Comparison of ENCODE assay signal across 8 cellular contexts in genomic region chr2:119367472-119368099, GRCh38. TPM values are rescaled to one million over a fixed set of nuclear protein-coding genes. Genes with fewer than 3 reads are reported as not detected.
DNase-seq lines count a peak whose midpoint lies in the region; ATAC-seq and TF ChIP-seq lines count a peak whose summit lies in the region.

No MANE protein-coding gene starts in this region.

- H3K9ac ChIP-seq in mammary epithelial cell (ENCODE audit: insufficient read depth, low read length) = peak overlapping the region; percentile 74

- no peak for TF ChIP-seq CTCF in CD4-positive, alpha-beta T cell (IDR thresholded peaks at IDR 0.05)
- TF ChIP-seq CTCF in mammary epithelial cell (conservative IDR thresholded peaks at IDR 0.05 in 1 of 2, IDR thresholded peaks at IDR 0.05 in 1 of 2; ENCODE audit: extremely low read depth in 1 of 2, insufficient read depth in 1 of 2, low read depth in 1 of 2, low read length in 2 of 2) = no peak

- CTCF ChIA-PET in CD4-positive, alpha-beta T cell (lab: Charles Lee) = no interaction called here
- CTCF ChIA-PET in mammary epithelial cell (lab: Charles Lee; ENCODE audit: low non-redundant PET) = no interaction called here

- POLR2A ChIA-PET in CD4-positive, alpha-beta T cell (lab: Charles Lee) = interaction anchor here (0.9 to 1.2 kb wide), 3 partner anchors 9 to 465 kb away, joined by 3 to 6 read pairs (median 3); no protein-coding TSS in a partner anchor

- peak overlapping the region; percentile 97 for H2AFZ ChIP-seq in mammary epithelial cell (ENCODE audit: low read depth, low read length)

- peak overlapping the region; percentile 91 for H3K4me3 Mint-ChIP-seq in CD4-positive, alpha-beta T cell

- H3K9me3 Mint-ChIP-seq in CD4-positive, alpha-beta T cell = peaks cover 3% of the 10 kb centered on the region

- in situ Hi-C loops in mammary epithelial cell (cut with MboI; ENCODE audit: low sequenced_read_pairs in 2 of 2) = no loop called here

- peak overlapping the region; percentile 89 for H3K27ac Mint-ChIP-seq in CD4-positive, alpha-beta T cell

- H4K20me1 ChIP-seq in mammary epithelial cell (ENCODE audit: insufficient read depth, low read length) = no peaks in the 10 kb centered on the region

- H3K36me3 ChIP-seq in mammary epithelial cell (ENCODE audit: insufficient read depth, low read length) = peaks cover 24% of the 10 kb centered on the region

- peaks cover 1% of the 10 kb centered on the region for H3K9me3 ChIP-seq in CD4-positive, alpha-beta T cell (ENCODE audit: control insufficient read depth, low read length)
- H3K9me3 ChIP-seq in mammary epithelial cell (replicated peaks; ENCODE audit: insufficient read depth, low read length) = no peaks in the 10 kb centered on the region

- peak overlapping the region; percentile 58 to 85 (median 78) for H3K4me3 ChIP-seq in mammary epithelial cell (replicated peaks in 1 of 3; ENCODE audit: insufficient read depth in 1 of 3, low read depth in 2 of 3, low read length in 3 of 3)

- dilution Hi-C loops in mammary epithelial cell (cut with HindIII; ENCODE audit: low sequenced_read_pairs) = no loop called here

- no TSS peak for BruUV-seq in mammary epithelial cell (replicated peaks; lab: Mats Ljungman, UMichigan)

- intact Hi-C loops in CD4-positive, alpha-beta T cell (cut with DNase I, micrococcal nuclease) = loop anchor here in 1 of 2 experiments (5.0 to 10.0 kb wide), 10 partner anchors 310 to 1555 kb away; partner anchors contain the start of genes CCDC93, DDX18, INSIG2 and RALB
- intact Hi-C loops in mammary epithelial cell (cut with micrococcal nuclease) = no loop called here

- no peaks in the 10 kb centered on the region for H3K27me3 Mint-ChIP-seq in CD4-positive, alpha-beta T cell

- H3K4me1 ChIP-seq in mammary epithelial cell (ENCODE audit: insufficient read depth, low read length) = peaks cover 21% of the 10 kb centered on the region

- peaks cover 63% of the 10 kb centered on the region for H3K36me3 Mint-ChIP-seq in CD4-positive, alpha-beta T cell (ENCODE audit: low read depth)

- peaks cover 54% of the 10 kb centered on the region for H3K4me1 Mint-ChIP-seq in CD4-positive, alpha-beta T cell (ENCODE audit: low read depth)

- H3K4me2 ChIP-seq in mammary epithelial cell (ENCODE audit: insufficient read depth, low read depth, low read length) = peak overlapping the region; percentile 84

- WGBS in mammary epithelial cell (ENCODE audit: low coverage, missing lambda C conversion rate) = 15% methylated on average over 12 of the region's 32 CpGs

- peaks cover 48% of the 10 kb centered on the region for H3K79me2 ChIP-seq in mammary epithelial cell (ENCODE audit: insufficient read depth, low read length)

- DNase-seq in CD4-positive, alpha-beta T cell = peak in 7 of 10 experiments; percentile 4 to 45 (median 14)
- DNase-seq in T-helper 9 cell = peak; percentile 16
- peak; percentile 39 for DNase-seq in mammary epithelial cell
- DNase-seq in islet precursor cell = peak; percentile 82
- peak; percentile 24 to 32 for DNase-seq in stimulated activated CD4-positive, alpha-beta T cell treated with anti-CD3 and anti-CD28 coated beads, Interleukin-15, amount 100 ng/mL, for 48 hours (ENCODE audit: low read depth in 2 of 2)
- DNase-seq in NK-92 (lab: John Stamatoyannopoulos, UW; ENCODE audit: unreplicated experiment) = no peak

- peak overlapping the region; percentile 59 for H3K27ac ChIP-seq in CD4-positive, alpha-beta T cell (ENCODE audit: low read depth, low read length)
- peak overlapping the region; percentile 68 for H3K27ac ChIP-seq in mammary epithelial cell (ENCODE audit: insufficient read depth, low read depth, low read length)

- peak; percentile 8 for ATAC-seq in CD4-positive, alpha-beta T cell (ENCODE audit: poor library complexity)
- peak; percentile 29 for ATAC-seq in GM19438 (IDR thresholded peaks at IDR 0.05; ENCODE audit: low read depth, unreplicated experiment)
- peak; percentile 23 for ATAC-seq in HG03571 (IDR thresholded peaks at IDR 0.05; ENCODE audit: unreplicated experiment)

- H3K27me3 ChIP-seq in CD4-positive, alpha-beta T cell (ENCODE audit: control insufficient read depth, insufficient read depth, low read length) = no peaks in the 10 kb centered on the region
- H3K27me3 ChIP-seq in mammary epithelial cell (ENCODE audit: insufficient read depth, low read length) = no peaks in the 10 kb centered on the region

RNA-seq across cellular contexts. Expression of gene DBI, which starts 0.8 kb away (rescaled TPM):
- 10 to 100 TPM; 23.6 to 27.4 TPM for total RNA-seq in CD4-positive, alpha-beta T cell
- total RNA-seq in mammary epithelial cell = 100 to 1,000 TPM in 1 of 2 donors, 10 to 100 TPM in 1; 36.5 to 217 TPM
- 583 TPM for polyA plus RNA-seq in mammary epithelial cell
- 109 TPM for polyA minus RNA-seq in mammary epithelial cell

RNA-seq across cellular contexts. Expression of gene C2orf76, which starts 1.0 kb away (rescaled TPM):
- total RNA-seq in CD4-positive, alpha-beta T cell = 1 to 10 TPM; 2.8 to 4.5 TPM
- total RNA-seq in mammary epithelial cell = 1 to 10 TPM; 6.2 to 8.3 TPM
- 6.8 TPM for polyA plus RNA-seq in mammary epithelial cell
- polyA minus RNA-seq in mammary epithelial cell = 5.1 TPM
